ENCODE assay signal across 8 cellular contexts in genomic region chr13:110913322-110913721, GRCh38. TPM values are rescaled to one million over a fixed set of nuclear protein-coding genes. Genes with fewer than 3 reads are reported as not detected.
DNase-seq lines count a peak whose midpoint lies in the region; FAIRE-seq and TF ChIP-seq lines count a peak whose summit lies in the region.

No MANE protein-coding gene starts in this region.

- H3K4me3 ChIP-seq in ectodermal cell (ENCODE audit: insufficient read depth, low read depth, low read length) = peak overlapping the region; percentile 98
- peak overlapping the region; percentile 87 for H3K4me3 ChIP-seq in neural cell (ENCODE audit: low read length)

- peak overlapping the region; percentile 89 for H3K4me2 ChIP-seq in neural cell (ENCODE audit: low read length)

- H3K36me3 ChIP-seq in ectodermal cell (ENCODE audit: control insufficient read depth, insufficient read depth, low read length) (peaks cover 13% of the 10 kb centered on the region), neural cell (ENCODE audit: insufficient read depth, low read length) (no peaks in the 10 kb centered on the region)

- TF ChIP-seq EP300 in neural cell (conservative IDR thresholded peaks at IDR 0.05; ENCODE audit: poor library complexity, severe bottlenecking) = no peak

- no peaks in the 10 kb centered on the region for H3F3A ChIP-seq in neural cell (ENCODE audit: insufficient read depth, low read length, poor library complexity, severe bottlenecking)

- no peak for TF ChIP-seq POLR2A in GM12892 (IDR thresholded peaks at IDR 0.05; ENCODE audit: low read depth, low read length)

- no peak for TF ChIP-seq RAD21 in neural cell (conservative IDR thresholded peaks at IDR 0.05)

- no peaks in the 10 kb centered on the region for H3K27me3 ChIP-seq in ectodermal cell (ENCODE audit: control insufficient read depth, insufficient read depth, low read length, poor library complexity, severe bottlenecking)
- H3K27me3 ChIP-seq in neural cell (ENCODE audit: insufficient read depth, low read depth, low read length) = no peaks in the 10 kb centered on the region

- peak overlapping the region; percentile 99 for H3K9ac ChIP-seq in neural cell (ENCODE audit: low read length)

- peaks cover 28% of the 10 kb centered on the region for H4K20me1 ChIP-seq in neural cell (ENCODE audit: insufficient read depth)

- peak; percentile 67 for FAIRE-seq in GM12892 (lab: Jason Lieb, UNC)

- H3K79me2 ChIP-seq in neural cell (replicated peaks; ENCODE audit: insufficient read depth, low read length) = peaks cover 62% of the 10 kb centered on the region

- DNase-seq in GM12892 (ENCODE audit: insufficient read length) (no peak), NCI-H526 treated with DMSO at 0.1 percent for 48 hours (lab: John Stamatoyannopoulos, UW) (peak; percentile 39), NCI-H524 (lab: John Stamatoyannopoulos, UW) (no peak), GM20000 (ENCODE audit: low spot score) (no peak), OCI-M2 (lab: John Stamatoyannopoulos, UW; ENCODE audit: unreplicated experiment) (no peak)
- no peak for DNase-seq in effector CD4-positive, alpha-beta T cell

- H3K9me3 ChIP-seq in ectodermal cell (ENCODE audit: control insufficient read depth, low read length) (no peaks in the 10 kb centered on the region), neural cell (ENCODE audit: low read length) (no peaks in the 10 kb centered on the region)

- no peak overlapping the region for H2AFZ ChIP-seq in neural cell (ENCODE audit: low read depth, low read length)

- 3 to 5% methylated on average over 8 of the region's 8 CpGs for WGBS in ectodermal cell, 2 experiments

- peaks cover 19% of the 10 kb centered on the region for H3K4me1 ChIP-seq in ectodermal cell (ENCODE audit: control insufficient read depth, insufficient read depth, low read length)

- H3K27ac ChIP-seq in ectodermal cell (ENCODE audit: insufficient read depth, low read depth, low read length, poor library complexity, severe bottlenecking) = no peak overlapping the region
- H3K27ac ChIP-seq in neural cell (ENCODE audit: low read length) = peak overlapping the region; percentile 99

- TF ChIP-seq CTCF in neural cell (IDR thresholded peaks at IDR 0.05; ENCODE audit: poor library complexity, severe bottlenecking) = no peak
- no peak for TF ChIP-seq CTCF in GM20000 (IDR thresholded peaks at IDR 0.05; ENCODE audit: extremely low read depth, missing control alignments)

- H3K9me2 ChIP-seq in neural cell (ENCODE audit: insufficient read depth, low read length) = no peaks in the 10 kb centered on the region

TF ChIP-seq in neural cell, 6 proteins besides CTCF, POLR2A, EP300 and RAD21:
- TF ChIP-seq EZH2 (IDR thresholded peaks at IDR 0.05; ENCODE audit: borderline replicate concordance, insufficient read depth, low read length, poor library complexity, severe bottlenecking) = no peak
- no peak for TF ChIP-seq SMC3 (conservative IDR thresholded peaks at IDR 0.05; ENCODE audit: poor library complexity)
- no peak for TF ChIP-seq REST (IDR thresholded peaks at IDR 0.05; ENCODE audit: borderline replicate concordance)
- no peak for TF ChIP-seq POLR2AphosphoS5 (IDR thresholded peaks at IDR 0.05)
TF ChIP-seq in neural cell: peak in this region for 0.

RNA-seq across cellular contexts. Expression of gene ANKRD10, which starts 1.5 kb away (rescaled TPM):
- polyA plus RNA-seq in GM12892 (2012; ENCODE audit: missing spikeins) = 115 TPM
- 173 TPM for polyA plus RNA-seq in ectodermal cell (2013, experiment 1 of 4)
- 208 TPM for polyA plus RNA-seq in ectodermal cell (2013, experiment 2 of 4)
- 166 TPM for polyA plus RNA-seq in ectodermal cell (2013, experiment 3 of 4)
- 189 TPM for polyA plus RNA-seq in ectodermal cell (2013, experiment 4 of 4)
- 525 and 564 TPM in 2 replicates for polyA plus RNA-seq in neural cell
- polyA minus RNA-seq in neural cell = 252 and 254 TPM in 2 replicates
